14 cellular contexts compared by ENCODE assay signal in genomic region chr2:189407944-189408209, GRCh38. TPM values are rescaled to one million over a fixed set of nuclear protein-coding genes. Genes with fewer than 3 reads are reported as not detected.
A peak's percentile ranks its signal among the peaks of the same experiment; 100 is the strongest.
DNase-seq lines count a peak whose midpoint lies in the region; ATAC-seq, FAIRE-seq and TF ChIP-seq lines count a peak whose summit lies in the region.
"Had no signal": no experiment of that assay in that cellular context is flagged by ENCODE, and none has a peak within 500 bp of the region (broad histone marks: within the 10 kb centered on the region; RNA-seq: fewer than 3 reads in every experiment).

No MANE protein-coding gene starts in this region.

- CTCF ChIA-PET in A549 (lab: Yijun Ruan, JAX), result interaction anchor here (0.8 to 2.3 kb wide), 4 partner anchors 10 to 1827 kb away, joined by 3 to 13 read pairs (median 4); no protein-coding TSS in a partner anchor

- H3K9me3 Mint-ChIP-seq in neural progenitor cell, result peaks cover 2% of the 10 kb centered on the region
- H3K9me3 Mint-ChIP-seq: activated CD4-positive, alpha-beta memory T cell treated with anti-CD3 and anti-CD28 coated beads, Interleukin-2, amount 10 ng/mL, durations not matched to agents 7 days and 5 days; T-helper 1 cell treated with Interleukin-12 subunit alpha and Interleukin-12 subunit beta and Interleukin-4 antibody, amounts not matched to agents 30 μg/mL and 1 μg/mL, for 36 hours had no signal

- peaks cover 2% of the 10 kb centered on the region for H3K27me3 Mint-ChIP-seq in neural progenitor cell (ENCODE audit: insufficient read depth, low read depth)
- H3K27me3 Mint-ChIP-seq: activated CD4-positive, alpha-beta memory T cell treated with anti-CD3 and anti-CD28 coated beads, Interleukin-2, amount 10 ng/mL, durations not matched to agents 7 days and 5 days had no signal

- H3K9me3 ChIP-seq in A549 (no peaks in the 10 kb centered on the region), OCI-LY3 (ENCODE audit: insufficient read depth, low read length) (no peaks in the 10 kb centered on the region), neural progenitor cell (ENCODE audit: low read depth) (no peaks in the 10 kb centered on the region)

- no peak overlapping the region for H3K4me3 Mint-ChIP-seq in neural progenitor cell
- H3K4me3 Mint-ChIP-seq: activated CD4-positive, alpha-beta memory T cell treated with anti-CD3 and anti-CD28 coated beads, Interleukin-2, amount 10 ng/mL, durations not matched to agents 7 days and 5 days; T-helper 1 cell treated with Interleukin-12 subunit alpha and Interleukin-12 subunit beta and Interleukin-4 antibody, amounts not matched to agents 30 μg/mL and 1 μg/mL, for 36 hours had no signal

- FAIRE-seq in A549 (lab: Jason Lieb, UNC), result peak; percentile 67

- H4K20me1 ChIP-seq in OCI-LY3 (ENCODE audit: insufficient read depth, low read length) (no peaks in the 10 kb centered on the region), neural progenitor cell (ENCODE audit: low read depth) (no peaks in the 10 kb centered on the region)

- peak overlapping the region; percentile 87 for H3K4me2 ChIP-seq in A549
- 0 out of 2 replicates have a peak overlapping the region, but pooled peaks have one; percentile 12 for H3K4me2 ChIP-seq in OCI-LY3 (ENCODE audit: low read length)
- no peak overlapping the region for H3K4me2 ChIP-seq in neural progenitor cell

- TF ChIP-seq POLR2A in A549 (IDR thresholded peaks at IDR 0.05; ENCODE audit: low read length), result no peak

- TF ChIP-seq RAD21 in A549 (conservative IDR thresholded peaks at IDR 0.05 in 1 of 2, IDR thresholded peaks at IDR 0.05 in 1 of 2), result no peak

- no peaks in the 10 kb centered on the region for H3K36me3 Mint-ChIP-seq in neural progenitor cell

- ATAC-seq in A549 (peak in 1 of 2 experiments; percentile 55; a peak in 3 of 6 replicates), HG03439 (IDR thresholded peaks at IDR 0.05; ENCODE audit: unreplicated experiment) (no peak)

- no peak for DNase-seq in A549 (ENCODE audit: low read depth in 1 of 2, low spot score in 1 of 2)
- DNase-seq in coronary artery (ENCODE audit: low spot score), result no peak
- no peak for DNase-seq in neural progenitor cell (ENCODE audit: low spot score)
- DNase-seq in putamen (ENCODE audit: low spot score), result no peak
- DNase-seq in T-helper 1 cell, result no peak
- DNase-seq in stimulated activated naive CD4-positive, alpha-beta T cell treated with Interleukin-2 at 50 U/mL for 16 hours (lab: John Stamatoyannopoulos, UW), result no peak
- DNase-seq: activated CD4-positive, alpha-beta memory T cell treated with anti-CD3 and anti-CD28 coated beads, Interleukin-2, amount 10 ng/mL, durations not matched to agents 7 days and 5 days; amygdala; C1 segment of cervical spinal cord; Kasumi-1 had no signal

- no peaks in the 10 kb centered on the region for H3K36me3 ChIP-seq in OCI-LY3 (replicated peaks; ENCODE audit: low read depth, low read length)
- no peaks in the 10 kb centered on the region for H3K36me3 ChIP-seq in neural progenitor cell
- H3K36me3 ChIP-seq: HAP-1 had no signal

- H3K27ac ChIP-seq in A549, result peak overlapping the region; percentile 74 to 82
- H3K27ac ChIP-seq in OCI-LY3 (ENCODE audit: low read length), result no peak overlapping the region
- H3K27ac ChIP-seq in coronary artery, result peak overlapping the region in 1 of 2 donors; percentile 64
- no peak overlapping the region for H3K27ac ChIP-seq in neural progenitor cell

- no peak for TF ChIP-seq EP300 in A549 (IDR thresholded peaks at IDR 0.05)

- peaks cover 7% of the 10 kb centered on the region for H3K4me1 Mint-ChIP-seq in neural progenitor cell

- H3K4me1 ChIP-seq in A549, result peaks cover 45% of the 10 kb centered on the region
- H3K4me1 ChIP-seq in OCI-LY3 (ENCODE audit: low read length), result no peaks in the 10 kb centered on the region
- no peaks in the 10 kb centered on the region for H3K4me1 ChIP-seq in neural progenitor cell

- H3K9ac ChIP-seq in OCI-LY3 (ENCODE audit: low read length) (no peak overlapping the region), neural progenitor cell (no peak overlapping the region)

- H3K79me2 ChIP-seq in OCI-LY3 (ENCODE audit: low read length) (no peaks in the 10 kb centered on the region), neural progenitor cell (ENCODE audit: low read depth) (no peaks in the 10 kb centered on the region)

- H2AFZ ChIP-seq in OCI-LY3 (ENCODE audit: low read depth, low read length), result peak overlapping the region; percentile 55; the same call in 1 of the 2 replicates
- H2AFZ ChIP-seq in neural progenitor cell (replicated peaks), result peak overlapping the region; percentile 48

- 3% methylated on average over 1 of the region's 1 CpG for WGBS in A549 (ENCODE audit: missing lambda C conversion rate)

- no peak overlapping the region for H3K27ac Mint-ChIP-seq in neural progenitor cell
- H3K27ac Mint-ChIP-seq: activated CD4-positive, alpha-beta memory T cell treated with anti-CD3 and anti-CD28 coated beads, Interleukin-2, amount 10 ng/mL, durations not matched to agents 7 days and 5 days; T-helper 1 cell treated with Interleukin-12 subunit alpha and Interleukin-12 subunit beta and Interleukin-4 antibody, amounts not matched to agents 30 μg/mL and 1 μg/mL, for 36 hours had no signal

- no peak for TF ChIP-seq CTCF in A549 (IDR thresholded peaks at IDR 0.05)
- no peak for TF ChIP-seq CTCF in OCI-LY3 (IDR thresholded peaks at IDR 0.05; ENCODE audit: low read depth, low read length)
- no peak for TF ChIP-seq CTCF in coronary artery (IDR thresholded peaks at IDR 0.05)
- TF ChIP-seq CTCF in neural progenitor cell (IDR thresholded peaks at IDR 0.05), result no peak

- POLR2A ChIA-PET in A549 (lab: Yijun Ruan, JAX), result interaction anchor here (1.0 to 1.2 kb wide), 2 partner anchors 39 to 1115 kb away, joined by 3 to 4 read pairs; partner anchors contain the start of gene GULP1

- H3K4me3 ChIP-seq in A549 (peak overlapping the region; percentile 13; the same call in 1 of the 3 replicates), OCI-LY3 (ENCODE audit: low read length) (no peak overlapping the region), coronary artery (peak overlapping the region; percentile 55), neural progenitor cell (no peak overlapping the region)
- H3K4me3 ChIP-seq: HAP-1 had no signal

- no peaks in the 10 kb centered on the region for H3F3A ChIP-seq in neural progenitor cell (ENCODE audit: low read depth)

- H3K27me3 ChIP-seq in OCI-LY3 (ENCODE audit: low read depth, low read length) (no peaks in the 10 kb centered on the region), neural progenitor cell (no peaks in the 10 kb centered on the region)

TF ChIP-seq in A549, 52 proteins besides CTCF, POLR2A, EP300 and RAD21 (continues in another document):
- no peak for TF ChIP-seq USF2 (IDR thresholded peaks at IDR 0.05)
- TF ChIP-seq HOXB5 (CRISPR knock-in tag; IDR thresholded peaks at IDR 0.05), result no peak
- TF ChIP-seq PBX3 (IDR thresholded peaks at IDR 0.05), result no peak
- TF ChIP-seq ZNF302 (CRISPR knock-in tag; IDR thresholded peaks at IDR 0.05), result no peak
- TF ChIP-seq BHLHE40 (IDR thresholded peaks at IDR 0.05; ENCODE audit: low read depth, low read length), result no peak
- TF ChIP-seq TFCP2L1 (CRISPR knock-in tag; IDR thresholded peaks at IDR 0.05), result no peak
- TF ChIP-seq MAFK (IDR thresholded peaks at IDR 0.05; ENCODE audit: partially characterized antibody), result no peak
- TF ChIP-seq RNF2 (IDR thresholded peaks at IDR 0.05; ENCODE audit: borderline replicate concordance, low read depth), result no peak
- no peak for TF ChIP-seq KDM1A (IDR thresholded peaks at IDR 0.05; ENCODE audit: low read depth)
- TF ChIP-seq HMGXB4 (CRISPR knock-in tag; IDR thresholded peaks at IDR 0.05; ENCODE audit: borderline replicate concordance), result no peak
- TF ChIP-seq E2F6 (IDR thresholded peaks at IDR 0.05; ENCODE audit: borderline replicate concordance, low read depth), result no peak

RNA-seq across cellular contexts. Expression of gene WDR75, which starts 33.4 kb away (rescaled TPM):
- polyA plus RNA-seq in A549 (2011; rRNA removed) (122 and 152 TPM in 2 replicates), A549 (2017; fragmentation: RNase III; extraction: RNeasy Plus Mini Kit Qiagen cat#74134 plus additional on column Dnase treatment) (53.5 to 65.5 TPM (median 53.6 TPM) in 3 replicates)
- polyA plus RNA-seq in A549 (2012; cell fraction: cytosol; rRNA removed), result 20.2 and 20.8 TPM in 2 replicates
- 16.6 and 23.3 TPM in 2 replicates for polyA plus RNA-seq in A549 (2012; cell fraction: nucleus; rRNA removed)
- 61.5 and 124 TPM in 2 replicates for polyA minus RNA-seq in A549 (2011; rRNA and poly(A)+ RNA removed)
- 85.3 and 121 TPM in 2 replicates for total RNA-seq in neural progenitor cell (ENCODE audit: low replicate concordance)

Comparison
In these comparisons a context has a peak if more than half of its experiments do, and no peak if none do; other contexts are left out.
1. H3K27ac ChIP-seq: peak in A549 (2 of 2); none in OCI-LY3 (single experiment) and neural progenitor cell (single experiment).
2. H3K4me3 ChIP-seq: peak in A549 (single experiment) and coronary artery (single experiment); none in OCI-LY3 (single experiment) and neural progenitor cell (single experiment).